ENCODE assay signal across 13 cellular contexts in genomic region chr11:11149671-11150459, GRCh38.
DNase-seq lines count a peak whose midpoint lies in the region; ATAC-seq and TF ChIP-seq lines count a peak whose summit lies in the region.
"Had no signal": no experiment of that assay in that cellular context is flagged by ENCODE, and none has a peak within 500 bp of the region (broad histone marks: within the 10 kb centered on the region; RNA-seq: fewer than 3 reads in every experiment).

No MANE protein-coding gene starts in this region.

- H3K9ac ChIP-seq in DND-41 (ENCODE audit: low read depth, low read length): no peak overlapping the region

- H3K79me2 ChIP-seq in DND-41 (ENCODE audit: insufficient read depth, low read length): no peaks in the 10 kb centered on the region

- H3K9me3 ChIP-seq in DND-41 (ENCODE audit: insufficient read depth, low read length, severe bottlenecking) (no peaks in the 10 kb centered on the region), esophagus muscularis mucosa (peaks cover 0 to 6% (median 2%) of the 10 kb centered on the region in 4 donors)
- H3K9me3 ChIP-seq: esophagus squamous epithelium, left ventricle myocardium inferior, thyroid gland had no signal

- ATAC-seq in DND-41 (ENCODE audit: insufficient read depth, low read depth) (peak; percentile 54), HG03095 (IDR thresholded peaks at IDR 0.05; ENCODE audit: unreplicated experiment) (no peak)

- DNase-seq in DND-41 (no peak), NB4 (ENCODE audit: low read depth) (peak; percentile 64), esophagus muscularis mucosa (ENCODE audit: extremely low spot score) (peak; percentile 80), DMS114 treated with DMSO at 0.1 percent for 48 hours (lab: John Stamatoyannopoulos, UW; ENCODE audit: unreplicated experiment) (no peak), substantia nigra (lab: John Stamatoyannopoulos, UW) (no peak), kidney tubule cell (ENCODE audit: low spot score) (no peak)
- DNase-seq in activated CD8-positive, alpha-beta memory T cell treated with anti-CD3 and anti-CD28 coated beads, Interleukin-2, amount 50 U/mL, for 1 hour (ENCODE audit: extremely low read depth): peak; percentile 45
- DNase-seq: esophagus squamous epithelium, hypothalamus, left ventricle myocardium inferior, NCI-H187 treated with DMSO at 0.1 percent for 48 hours, thyroid gland had no signal

- no peak for TF ChIP-seq EP300 in esophagus muscularis mucosa (IDR thresholded peaks at IDR 0.05)

- no peak overlapping the region for H3K27ac ChIP-seq in DND-41 (ENCODE audit: low read length)
- peak overlapping the region in 2 of 4 donors; percentile 69 to 82 for H3K27ac ChIP-seq in esophagus muscularis mucosa (replicated peaks in 1 of 4)
- no peak overlapping the region for H3K27ac ChIP-seq in substantia nigra (ENCODE audit: low read depth, low read length, poor library complexity, severe bottlenecking)
- H3K27ac ChIP-seq: left ventricle myocardium inferior had no signal

- TF ChIP-seq CTCF in DND-41 (IDR thresholded peaks at IDR 0.05; ENCODE audit: borderline replicate concordance, extremely low read depth, low read length, poor library complexity, severe bottlenecking) (no peak), NB4 (IDR thresholded peaks at IDR 0.05; ENCODE audit: low read depth, low read length) (no peak), esophagus muscularis mucosa (IDR thresholded peaks at IDR 0.05) (no peak)

- H3K4me1 ChIP-seq in DND-41 (ENCODE audit: insufficient read depth, low read length) (0 out of 2 replicates have a peak, but pooled peaks cover 3% of the 10 kb centered on the region), esophagus muscularis mucosa (peaks cover 16 to 37% (median 31%) of the 10 kb centered on the region in 4 donors)

- intact Hi-C loops in esophagus muscularis mucosa (cut with DNase I): loop anchor here (5.0 kb wide), 1 partner anchor 113 kb away; no protein-coding TSS in a partner anchor

- no peak overlapping the region for H2AFZ ChIP-seq in DND-41 (ENCODE audit: low read depth, low read length)

- 90% methylated on average over 7 of the region's 8 CpGs for WGBS in esophagus muscularis mucosa

- H3K36me3 ChIP-seq in DND-41 (ENCODE audit: insufficient read depth, low read length) (no peaks in the 10 kb centered on the region), esophagus muscularis mucosa (no peaks in the 10 kb centered on the region)
- H3K36me3 ChIP-seq: esophagus squamous epithelium, left ventricle myocardium inferior, thyroid gland had no signal

- TF ChIP-seq POLR2A in NB4 (IDR thresholded peaks at IDR 0.05; ENCODE audit: extremely low read depth, insufficient read length): no peak
- no peak for TF ChIP-seq POLR2A in esophagus muscularis mucosa (IDR thresholded peaks at IDR 0.05; ENCODE audit: low read depth)

- no peaks in the 10 kb centered on the region for H4K20me1 ChIP-seq in DND-41 (ENCODE audit: insufficient read depth, low read length)

- H3K4me3 ChIP-seq in DND-41 (ENCODE audit: low read depth in 1 of 2, low read length in 2 of 2): no peak overlapping the region
- no peak overlapping the region for H3K4me3 ChIP-seq in NB4 (ENCODE audit: low read depth, low read length)
- H3K4me3 ChIP-seq in esophagus muscularis mucosa: no peak overlapping the region
- H3K4me3 ChIP-seq: esophagus squamous epithelium, left ventricle myocardium inferior, thyroid gland had no signal

- no peaks in the 10 kb centered on the region for H3K27me3 ChIP-seq in DND-41 (ENCODE audit: insufficient read depth, low read length, poor library complexity)
- H3K27me3 ChIP-seq in esophagus muscularis mucosa: no peaks in the 10 kb centered on the region
- H3K27me3 ChIP-seq: esophagus squamous epithelium, thyroid gland had no signal

- H3K4me2 ChIP-seq in DND-41 (ENCODE audit: insufficient read depth, low read length): no peak overlapping the region; the same call in 1 of the 2 replicates

Comparison
In these comparisons a context has a peak if more than half of its experiments do, and no peak if none do; other contexts are left out.
1. DNase-seq: peak in NB4 (single experiment), activated CD8-positive, alpha-beta memory T cell treated with anti-CD3 and anti-CD28 coated beads, Interleukin-2, amount 50 U/mL, for 1 hour (single experiment) and esophagus muscularis mucosa (single experiment); none in DND-41 (single experiment), DMS114 treated with DMSO at 0.1 percent for 48 hours (single experiment), substantia nigra (0 of 49) and kidney tubule cell (single experiment).